In the genomic region with DNA sequence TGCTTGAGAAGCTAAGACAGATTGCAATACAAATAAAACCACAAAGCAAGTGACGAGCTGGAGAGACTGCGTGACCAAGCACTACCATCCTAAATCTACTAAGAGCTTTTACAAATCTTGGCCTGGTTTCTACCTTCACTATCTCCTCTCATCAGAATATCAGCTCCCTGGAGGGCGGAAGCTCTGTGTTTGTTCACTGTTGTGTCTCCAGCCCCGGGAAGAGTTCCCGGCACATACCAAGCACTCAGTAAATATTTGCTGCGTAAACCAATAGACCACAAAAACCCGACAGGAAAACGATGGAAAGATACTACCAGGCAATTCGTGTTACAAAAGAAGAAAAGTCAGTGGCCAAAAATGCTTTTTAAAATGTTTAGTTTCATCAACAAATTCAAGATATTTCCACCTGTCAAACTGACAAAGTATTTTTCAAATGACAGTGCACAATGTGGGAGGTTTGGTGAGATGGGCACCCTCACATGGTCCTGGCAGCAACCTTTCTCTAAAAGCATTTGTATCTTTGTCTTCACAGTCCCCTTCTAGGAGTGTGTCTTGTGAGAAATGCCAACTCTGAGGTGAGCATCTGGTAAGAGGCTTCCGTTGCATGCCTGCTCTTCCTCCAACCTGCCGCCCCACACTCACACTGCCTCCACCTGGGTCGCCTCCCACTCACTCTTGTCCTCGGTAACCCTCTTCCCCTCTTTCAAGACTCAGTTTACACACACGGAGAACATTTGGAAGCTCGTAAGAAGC, we compare ENCODE assay signal across 11 cellular contexts. TPM values are rescaled to one million over a fixed set of nuclear protein-coding genes. Genes with fewer than 3 reads are reported as not detected.
DNase-seq lines count a peak whose midpoint lies in the region; ATAC-seq and TF ChIP-seq lines count a peak whose summit lies in the region.
"Had no signal": no experiment of that assay in that cellular context is flagged by ENCODE, and none has a peak within 500 bp of the region (broad histone marks: within the 10 kb centered on the region; RNA-seq: fewer than 3 reads in every experiment).

No MANE protein-coding gene starts in this region.

- no peak overlapping the region for H3K27ac ChIP-seq in ovary

- H3K36me3 ChIP-seq in ovary, result no peaks in the 10 kb centered on the region

- DNase-seq in AG04449 (ENCODE audit: low read depth, low spot score), result peak; percentile 98
- DNase-seq in GM04503 (ENCODE audit: low read depth), result peak; percentile 89
- peak; percentile 81 for DNase-seq in fibroblast of peridontal ligament (ENCODE audit: extremely low read depth)
- DNase-seq in NCI-H1048 (lab: John Stamatoyannopoulos, UW), result no peak
- DNase-seq in ovary, result no peak
- DNase-seq: erythroblast, small intestine had no signal

- CTCF ChIA-PET in AG04449 (lab: Yijun Ruan, JAX), result interaction anchor here (0.8 to 1.8 kb wide), 5 partner anchors 15 to 75 kb away, joined by 3 to 5 read pairs (median 4); no protein-coding TSS in a partner anchor

- no peak for TF ChIP-seq EP300 in ovary (IDR thresholded peaks at IDR 0.05)

- peaks cover 5% of the 10 kb centered on the region for H3K4me1 ChIP-seq in ovary (ENCODE audit: insufficient read depth)

- no peak for TF ChIP-seq POLR2A in ovary (IDR thresholded peaks at IDR 0.05)

- TF ChIP-seq CTCF in AG04449 (IDR thresholded peaks at IDR 0.05; ENCODE audit: insufficient read depth, low read length, missing control alignments), result no peak
- TF ChIP-seq CTCF in ovary (IDR thresholded peaks at IDR 0.05), result no peak

- H3K27me3 ChIP-seq in ovary, result no peaks in the 10 kb centered on the region

- no peaks in the 10 kb centered on the region for H3K9me3 ChIP-seq in ovary

- POLR2A ChIA-PET in AG04449 (lab: Yijun Ruan, JAX), result interaction anchor here (0.6 to 1.9 kb wide), 2 partner anchors 38 to 47 kb away, joined by 3 to 8 read pairs; no protein-coding TSS in a partner anchor

- 55 to 68% (median 60%) methylated on average over 15 of the region's 15 CpGs for WGBS in ovary, 3 donors

- H3K4me3 ChIP-seq in AG04449 (ENCODE audit: low read depth, low read length) (no peak overlapping the region), ovary (no peak overlapping the region)

- intact Hi-C loops in ovary (cut with DNase I), result no loop called here

- ATAC-seq in GM19035 (IDR thresholded peaks at IDR 0.05; ENCODE audit: unreplicated experiment) (no peak), HG02973 (IDR thresholded peaks at IDR 0.05; ENCODE audit: unreplicated experiment) (no peak)

TF ChIP-seq in PFSK-1, 5 proteins besides CTCF, POLR2A, EP300 and RAD21:
- TF ChIP-seq FOXP2 (optimal IDR thresholded peaks at IDR 0.05; ENCODE audit: borderline replicate concordance, extremely low read depth, extremely low read length, insufficient read depth) (peak; percentile 13), SIN3A (IDR thresholded peaks at IDR 0.05; ENCODE audit: borderline replicate concordance, insufficient read depth, low read length) (no peak), TAF1 (IDR thresholded peaks at IDR 0.05; ENCODE audit: borderline replicate concordance, insufficient read depth, low read length) (no peak), POLR2AphosphoS5 (IDR thresholded peaks at IDR 0.05; ENCODE audit: low read depth, low read length) (no peak)
- TF ChIP-seq, protein P1, sequence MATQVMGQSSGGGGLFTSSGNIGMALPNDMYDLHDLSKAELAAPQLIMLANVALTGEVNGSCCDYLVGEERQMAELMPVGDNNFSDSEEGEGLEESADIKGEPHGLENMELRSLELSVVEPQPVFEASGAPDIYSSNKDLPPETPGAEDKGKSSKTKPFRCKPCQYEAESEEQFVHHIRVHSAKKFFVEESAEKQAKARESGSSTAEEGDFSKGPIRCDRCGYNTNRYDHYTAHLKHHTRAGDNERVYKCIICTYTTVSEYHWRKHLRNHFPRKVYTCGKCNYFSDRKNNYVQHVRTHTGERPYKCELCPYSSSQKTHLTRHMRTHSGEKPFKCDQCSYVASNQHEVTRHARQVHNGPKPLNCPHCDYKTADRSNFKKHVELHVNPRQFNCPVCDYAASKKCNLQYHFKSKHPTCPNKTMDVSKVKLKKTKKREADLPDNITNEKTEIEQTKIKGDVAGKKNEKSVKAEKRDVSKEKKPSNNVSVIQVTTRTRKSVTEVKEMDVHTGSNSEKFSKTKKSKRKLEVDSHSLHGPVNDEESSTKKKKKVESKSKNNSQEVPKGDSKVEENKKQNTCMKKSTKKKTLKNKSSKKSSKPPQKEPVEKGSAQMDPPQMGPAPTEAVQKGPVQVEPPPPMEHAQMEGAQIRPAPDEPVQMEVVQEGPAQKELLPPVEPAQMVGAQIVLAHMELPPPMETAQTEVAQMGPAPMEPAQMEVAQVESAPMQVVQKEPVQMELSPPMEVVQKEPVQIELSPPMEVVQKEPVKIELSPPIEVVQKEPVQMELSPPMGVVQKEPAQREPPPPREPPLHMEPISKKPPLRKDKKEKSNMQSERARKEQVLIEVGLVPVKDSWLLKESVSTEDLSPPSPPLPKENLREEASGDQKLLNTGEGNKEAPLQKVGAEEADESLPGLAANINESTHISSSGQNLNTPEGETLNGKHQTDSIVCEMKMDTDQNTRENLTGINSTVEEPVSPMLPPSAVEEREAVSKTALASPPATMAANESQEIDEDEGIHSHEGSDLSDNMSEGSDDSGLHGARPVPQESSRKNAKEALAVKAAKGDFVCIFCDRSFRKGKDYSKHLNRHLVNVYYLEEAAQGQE (IDR thresholded peaks at IDR 0.05; ENCODE audit: insufficient read depth in 1 of 2, low read depth in 2 of 2, low read length in 2 of 2), result 0 out of 4 replicates have a peak, but pooled peaks of 1 of the 2 experiments have one; percentile 57

RNA-seq across cellular contexts. Expression of a gene that starts 34.7 kb away (rescaled TPM):
- polyA plus RNA-seq in PFSK-1 (2012; ENCODE audit: insufficient read length, low read depth), result 0.59 TPM
- total RNA-seq in ovary, result under 1 TPM in 1 of 7 donors, not detected in 6; 0.25 TPM
- polyA plus RNA-seq in ovary, result under 1 TPM in 1 of 2 donors, not detected in 1; 0.28 TPM
- total RNA-seq: lung microvascular endothelial cell had no signal

RNA-seq across cellular contexts. Expression of a gene that starts 45.7 kb away (rescaled TPM):
- not detected for polyA plus RNA-seq in PFSK-1 (2012; ENCODE audit: insufficient read length, low read depth)
- 100 to 1,000 TPM; 106 to 254 (median 154) TPM for total RNA-seq in ovary
- polyA plus RNA-seq in ovary, result 100 to 1,000 TPM in 1 of 2 donors, 10 to 100 TPM in 1; 72.8 to 203 TPM

Comparison
In these comparisons a context has a peak if more than half of its experiments do, and no peak if none do; other contexts are left out.
1. DNase-seq: peak in AG04449 (single experiment), GM04503 (single experiment) and fibroblast of peridontal ligament (single experiment); none in NCI-H1048 (single experiment) and ovary (0 of 5).